Comparison of ENCODE assay signal across 12 cellular contexts in the genomic region with DNA sequence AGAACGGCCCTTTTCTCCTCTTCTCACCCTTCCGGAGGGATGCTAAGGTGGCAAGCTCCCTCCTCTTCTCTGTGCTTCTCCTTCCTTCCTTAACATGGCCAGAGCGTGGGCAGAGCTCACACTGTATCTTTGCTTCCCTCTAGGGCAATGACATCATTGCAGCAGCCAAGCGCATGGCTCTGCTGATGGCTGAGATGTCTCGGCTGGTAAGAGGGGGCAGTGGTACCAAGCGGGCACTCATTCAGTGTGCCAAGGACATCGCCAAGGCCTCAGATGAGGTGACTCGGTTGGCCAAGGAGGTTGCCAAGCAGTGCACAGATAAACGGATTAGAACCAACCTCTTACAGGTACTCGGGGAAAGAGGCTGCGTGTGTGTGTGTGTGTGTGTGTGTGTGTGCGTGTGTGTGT. TPM values are rescaled to one million over a fixed set of nuclear protein-coding genes. Genes with fewer than 3 reads are reported as not detected.
DNase-seq lines count a peak whose midpoint lies in the region; ATAC-seq and TF ChIP-seq lines count a peak whose summit lies in the region.
"Had no signal": no experiment of that assay in that cellular context is flagged by ENCODE, and none has a peak within 500 bp of the region (broad histone marks: within the 10 kb centered on the region; RNA-seq: fewer than 3 reads in every experiment).

No MANE protein-coding gene starts in this region.

- TF ChIP-seq POLR2A in suprapubic skin (IDR thresholded peaks at IDR 0.05) = no peak

- peak; percentile 44 for DNase-seq in DMS79 (lab: John Stamatoyannopoulos, UW)
- no peak for DNase-seq in ascending aorta (ENCODE audit: low spot score in 2 of 2)
- no peak for DNase-seq in heart right ventricle
- no peak for DNase-seq in sciatic nerve (ENCODE audit: low spot score)
- no peak for DNase-seq in NCI-H1105 (lab: John Stamatoyannopoulos, UW)
- no peak for DNase-seq in suprapubic skin (ENCODE audit: low spot score in 2 of 2)
- DNase-seq in NAMALWA (ENCODE audit: low spot score) = no peak
- DNase-seq: stimulated activated CD8-positive, alpha-beta memory T cell treated with anti-CD3 and anti-CD28 coated beads, Interleukin-4, amount 100 ng/mL, for 48 hours; T-helper 9 cell had no signal

- peak overlapping the region in 1 of 2 donors; percentile 28 for H3K4me3 ChIP-seq in ascending aorta
- no peak overlapping the region for H3K4me3 ChIP-seq in heart right ventricle
- H3K4me3 ChIP-seq in suprapubic skin = no peak overlapping the region

- H3K4me1 ChIP-seq in ascending aorta (peaks cover 7 to 8% of the 10 kb centered on the region in 2 donors), heart right ventricle (peaks cover 0 to 41% (median 13%) of the 10 kb centered on the region in 9 donors), suprapubic skin (peaks cover 21% of the 10 kb centered on the region)

- intact Hi-C loops in ascending aorta (cut with DNase I) = no loop called here
- intact Hi-C loops in heart right ventricle (cut with DNase I) = no loop called here
- intact Hi-C loops in sciatic nerve (cut with DNase I) = no loop called here

- ATAC-seq in heart right ventricle (peak in 7 of 8 donors; percentile 37 to 55 (median 43)), sciatic nerve (peak; percentile 60), HG02759 (IDR thresholded peaks at IDR 0.05; ENCODE audit: unreplicated experiment) (no peak)
- ATAC-seq: Panc1 had no signal

- TF ChIP-seq CTCF in ascending aorta (IDR thresholded peaks at IDR 0.05) (no peak), heart right ventricle (IDR thresholded peaks at IDR 0.05) (no peak), suprapubic skin (IDR thresholded peaks at IDR 0.05) (no peak)

- H3K36me3 ChIP-seq in ascending aorta (peaks cover 92 to 95% of the 10 kb centered on the region in 2 donors), heart right ventricle (peaks cover 0 to 100% (median 88%) of the 10 kb centered on the region in 9 donors), suprapubic skin (peaks cover 83% of the 10 kb centered on the region)

- no peak for TF ChIP-seq EP300 in suprapubic skin (IDR thresholded peaks at IDR 0.05)

- H3K27me3 ChIP-seq in ascending aorta = no peaks in the 10 kb centered on the region
- H3K27me3 ChIP-seq in heart right ventricle = no peaks in the 10 kb centered on the region
- no peaks in the 10 kb centered on the region for H3K27me3 ChIP-seq in suprapubic skin

- 73 to 75% methylated on average over 12 of the region's 12 CpGs for WGBS in heart right ventricle, 2 donors
- WGBS in suprapubic skin = 48% methylated on average over 12 of the region's 12 CpGs

- H3K27ac ChIP-seq in ascending aorta (peak overlapping the region; percentile 55 to 65), heart right ventricle (peak overlapping the region in 3 of 10 donors; percentile 22 to 58 (median 39)), suprapubic skin (no peak overlapping the region)
- H3K27ac ChIP-seq: C4-2B had no signal

- H3K9me3 ChIP-seq in ascending aorta = no peaks in the 10 kb centered on the region
- H3K9me3 ChIP-seq in heart right ventricle = no peaks in the 10 kb centered on the region
- no peaks in the 10 kb centered on the region for H3K9me3 ChIP-seq in suprapubic skin

RNA-seq across cellular contexts. Expression of gene AP3M1, which starts 36.6 kb away (rescaled TPM):
- total RNA-seq in ascending aorta = 11.9 TPM
- total RNA-seq in heart right ventricle = 10 to 100 TPM; 23.8 to 33.2 (median 28.5) TPM
- 10 to 100 TPM in 1 of 2 donors, 1 to 10 TPM in 1; 6.6 to 14.7 TPM for polyA plus RNA-seq in heart right ventricle
- 27.2 TPM for total RNA-seq in sciatic nerve
- total RNA-seq in suprapubic skin = 10 to 100 TPM; 19.7 to 24.7 (median 21.1) TPM

RNA-seq across cellular contexts. Expression of gene ADK, which starts 37.0 kb away (rescaled TPM):
- 2.4 TPM for total RNA-seq in ascending aorta
- total RNA-seq in heart right ventricle = 10 to 100 TPM; 25.5 to 50.0 (median 40.1) TPM
- polyA plus RNA-seq in heart right ventricle = 10 to 100 TPM; 13.0 to 38.8 TPM
- 32.5 TPM for total RNA-seq in sciatic nerve
- 10 to 100 TPM; 33.0 to 57.3 (median 48.0) TPM for total RNA-seq in suprapubic skin
